In the genomic region with DNA sequence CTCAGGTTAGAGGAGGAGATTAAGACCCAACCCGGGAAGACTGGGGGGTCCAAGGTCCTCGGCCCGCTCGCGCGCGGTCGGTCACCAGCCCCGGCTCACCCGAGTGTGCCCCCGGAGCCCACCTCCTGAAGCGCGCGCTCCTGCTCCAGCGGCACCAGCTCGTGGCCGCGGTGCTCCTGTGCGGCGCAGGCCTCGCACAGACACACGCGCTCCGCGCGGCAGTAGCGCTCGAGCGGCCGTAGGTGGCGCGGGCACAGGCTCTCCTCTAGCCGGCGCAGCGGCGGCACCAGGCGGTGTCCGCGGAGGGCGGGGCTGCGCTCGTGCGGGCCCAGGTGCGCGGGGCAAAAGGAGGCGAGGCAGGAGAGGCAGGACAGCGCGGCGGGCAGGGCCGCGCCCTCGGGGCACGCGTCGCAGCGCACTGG, we compare ENCODE assay signal across 8 cellular contexts. TPM values are rescaled to one million over a fixed set of nuclear protein-coding genes. Genes with fewer than 3 reads are reported as not detected.
DNase-seq lines count a peak whose midpoint lies in the region; ATAC-seq and TF ChIP-seq lines count a peak whose summit lies in the region.

No MANE protein-coding gene starts in this region.

- H3K9ac ChIP-seq in H9 (ENCODE audit: extremely low read depth, insufficient read length, low read length): no peak overlapping the region

- H3K36me3 Mint-ChIP-seq in CD8-positive, alpha-beta T cell: no peaks in the 10 kb centered on the region
- no peaks in the 10 kb centered on the region; a peak in 2 of 7 replicates for H3K36me3 Mint-ChIP-seq in H9 (ENCODE audit: insufficient read depth in 1 of 3, low read depth in 3 of 3)

- POLR2A ChIA-PET in CD8-positive, alpha-beta T cell (lab: Charles Lee): interaction anchor here (0.6 to 3.4 kb wide), 13 partner anchors 10 to 102 kb away, joined by 3 to 54 read pairs (median 4); a partner anchor contains a TSS

- H3K27ac Mint-ChIP-seq in CD8-positive, alpha-beta T cell: peak overlapping the region; percentile 80
- H3K27ac Mint-ChIP-seq in H9: no peak overlapping the region

- no peak overlapping the region for H4K5ac ChIP-seq in H9 (ENCODE audit: insufficient read length, low read depth, low read length)

- H3K36me3 ChIP-seq in CD8-positive, alpha-beta T cell (ENCODE audit: insufficient read depth, low read length): no peaks in the 10 kb centered on the region
- H3K36me3 ChIP-seq in lower lobe of right lung: peaks cover 25% of the 10 kb centered on the region

- no peaks in the 10 kb centered on the region for H3K9me3 ChIP-seq in CD8-positive, alpha-beta T cell (ENCODE audit: low read length)
- no peaks in the 10 kb centered on the region for H3K9me3 ChIP-seq in H9 (ENCODE audit: control insufficient read depth, low read depth, low read length)
- no peaks in the 10 kb centered on the region for H3K9me3 ChIP-seq in lower lobe of right lung

- H3K27me3 Mint-ChIP-seq in CD8-positive, alpha-beta T cell (ENCODE audit: low read depth): no peaks in the 10 kb centered on the region
- H3K27me3 Mint-ChIP-seq in H9 (ENCODE audit: low read depth): peaks cover 49% of the 10 kb centered on the region

- H2BK20ac ChIP-seq in H9 (ENCODE audit: low read depth, low read length, poor library complexity, severe bottlenecking): no peak overlapping the region

- DNase-seq in CD8-positive, alpha-beta T cell: peak; percentile 44 to 80 (median 70)
- DNase-seq in H9: peak; percentile 85
- peak; percentile 87 for DNase-seq in NCI-H2227 (lab: John Stamatoyannopoulos, UW; ENCODE audit: unreplicated experiment)
- DNase-seq in activated CD4-positive, alpha-beta T cell treated with anti-CD3 and anti-CD28 coated beads, Interleukin-2, amount 50 U/mL, for 24 hours (ENCODE audit: low read depth in 1 of 2, low spot score in 1 of 2): peak; percentile 35 to 45
- DNase-seq in dermis microvascular lymphatic vessel endothelial cell (ENCODE audit: low read depth in 2 of 2): peak; percentile 50 to 80
- DNase-seq in lower lobe of right lung: peak; percentile 86
- DNase-seq in stimulated activated CD8-positive, alpha-beta memory T cell treated with anti-CD3 and anti-CD28 coated beads, Interleukin-12 subunit alpha, Interleukin-12 subunit beta, amount 100 ng/mL, for 4 hours (ENCODE audit: low read depth): peak; percentile 50

- peak overlapping the region; percentile 60 for H3K4me3 ChIP-seq in CD8-positive, alpha-beta T cell (ENCODE audit: low read depth, low read length)
- peak overlapping the region; percentile 67 for H3K4me3 ChIP-seq in lower lobe of right lung

- ATAC-seq in CD8-positive, alpha-beta T cell: peak; percentile 67
- ATAC-seq in lower lobe of right lung (peak; percentile 83 to 84), HG02610 (IDR thresholded peaks at IDR 0.05; ENCODE audit: unreplicated experiment) (no peak)

- H3K79me1 ChIP-seq in H9 (ENCODE audit: insufficient read depth, low read depth, low read length, poor library complexity, severe bottlenecking): no peaks in the 10 kb centered on the region

- peak overlapping the region; percentile 43; the same call in 1 of the 2 replicates for H3K14ac ChIP-seq in H9 (ENCODE audit: insufficient read depth, low read length)

- H4K8ac ChIP-seq in H9 (replicated peaks; ENCODE audit: insufficient read length, low read depth, low read length): no peak overlapping the region

- H2BK12ac ChIP-seq in H9 (ENCODE audit: insufficient read length, low read depth, low read length): no peak overlapping the region

- H4K20me1 ChIP-seq in H9 (ENCODE audit: control insufficient read depth, insufficient read depth, insufficient read length): no peaks in the 10 kb centered on the region

- no peak overlapping the region for H2BK120ac ChIP-seq in H9 (ENCODE audit: low read depth, low read length, poor library complexity, severe bottlenecking)

- peaks cover 8% of the 10 kb centered on the region for H3K23me2 ChIP-seq in H9 (ENCODE audit: insufficient read length, low read depth, low read length, poor library complexity, severe bottlenecking)

- H3K27me3 ChIP-seq in CD8-positive, alpha-beta T cell (ENCODE audit: insufficient read depth, low read length): no peaks in the 10 kb centered on the region
- peaks cover 3% of the 10 kb centered on the region; the same call in 1 of the 2 replicates for H3K27me3 ChIP-seq in H9 (ENCODE audit: insufficient read depth, low read length)
- no peaks in the 10 kb centered on the region for H3K27me3 ChIP-seq in lower lobe of right lung (ENCODE audit: low read depth)

- H3K9me3 Mint-ChIP-seq in CD8-positive, alpha-beta T cell: no peaks in the 10 kb centered on the region
- H3K9me3 Mint-ChIP-seq in H9: no peaks in the 10 kb centered on the region; a peak in 1 of 5 replicates

- H3K4me3 Mint-ChIP-seq in CD8-positive, alpha-beta T cell: peak overlapping the region; percentile 88
- H3K4me3 Mint-ChIP-seq in H9: peak overlapping the region; percentile 64 to 82

- no peak overlapping the region for H2AK5ac ChIP-seq in H9 (ENCODE audit: insufficient read length, low read length)

- H3K18ac ChIP-seq in H9 (ENCODE audit: insufficient read length, low read depth, low read length): no peak overlapping the region

- H3T11ph ChIP-seq in H9 (ENCODE audit: low read length): no peak overlapping the region

- peak overlapping the region; percentile 61 for H3K4me2 ChIP-seq in H9 (ENCODE audit: insufficient read depth, insufficient read length, low read length)

- no peak overlapping the region for H2BK15ac ChIP-seq in H9 (ENCODE audit: low read depth, low read length)

- CTCF ChIA-PET in CD8-positive, alpha-beta T cell (lab: Charles Lee): interaction anchor here (0.7 to 9.0 kb wide), 10 partner anchors 13 to 418 kb away, joined by 3 to 82 read pairs (median 5); a partner anchor contains a TSS

- H2AFZ ChIP-seq in H9 (ENCODE audit: low read length): no peak overlapping the region

- H3K56ac ChIP-seq in H9 (ENCODE audit: insufficient read length, low read depth, low read length): no peak overlapping the region

- TF ChIP-seq CTCF in CD8-positive, alpha-beta T cell (IDR thresholded peaks at IDR 0.05): peak; percentile 69
- TF ChIP-seq CTCF in H9 (conservative IDR thresholded peaks at IDR 0.05): peak; percentile 66
- peak; percentile 49 for TF ChIP-seq CTCF in lower lobe of right lung (IDR thresholded peaks at IDR 0.05)

- no peak overlapping the region for H4K91ac ChIP-seq in H9 (ENCODE audit: insufficient read length, low read depth, low read length)

- H3K27ac ChIP-seq in CD8-positive, alpha-beta T cell (ENCODE audit: low read depth, low read length): peak overlapping the region; percentile 0
- H3K27ac ChIP-seq in H9 (ENCODE audit: insufficient read length, low read depth, low read length) (no peak overlapping the region), lower lobe of right lung (peak overlapping the region; percentile 93)

- H3K4me1 ChIP-seq in CD8-positive, alpha-beta T cell (ENCODE audit: insufficient read depth, low read length): peaks cover 42% of the 10 kb centered on the region
- peaks cover 3% of the 10 kb centered on the region; the same call in 1 of the 2 replicates for H3K4me1 ChIP-seq in H9 (ENCODE audit: insufficient read depth, low read length)
- H3K4me1 ChIP-seq in lower lobe of right lung: peaks cover 54% of the 10 kb centered on the region

- no peak overlapping the region for H3K4ac ChIP-seq in H9 (ENCODE audit: low read depth, low read length)

- H3K23ac ChIP-seq in H9 (ENCODE audit: insufficient read length, low read depth, low read length): no peak overlapping the region

- WGBS in H9 (ENCODE audit: extremely low coverage, insufficient read length, low lambda C conversion rate): no CpG with 5 or more reads among the region's 56 CpGs

- peaks cover 46% of the 10 kb centered on the region for H3K4me1 Mint-ChIP-seq in CD8-positive, alpha-beta T cell (ENCODE audit: low read depth)
- H3K4me1 Mint-ChIP-seq in H9: peaks cover 17 to 18% of the 10 kb centered on the region in 2 experiments

- H3K79me2 ChIP-seq in H9 (ENCODE audit: insufficient read depth, low read length): no peaks in the 10 kb centered on the region

- intact Hi-C loops in CD8-positive, alpha-beta T cell (cut with DNase I, micrococcal nuclease): loop anchor here (1.0 to 2.0 kb wide), 3 partner anchors 19 to 27 kb away; a partner anchor contains a TSS
- intact Hi-C loops in lower lobe of right lung (cut with DNase I): no loop called here

- H2BK5ac ChIP-seq in H9 (ENCODE audit: insufficient read length, low read length): no peak overlapping the region

RNA-seq across cellular contexts. Expression of a gene that starts 0.6 kb away (rescaled TPM):
- total RNA-seq in CD8-positive, alpha-beta T cell: 1 to 10 TPM; 1.6 to 1.7 TPM
- total RNA-seq in H9 (2021): 5.5 and 6.9 TPM in 2 replicates
- 58.4 and 74.0 TPM in 2 replicates for total RNA-seq in dermis microvascular lymphatic vessel endothelial cell
- total RNA-seq in lower lobe of right lung: 21.0 TPM

RNA-seq across cellular contexts. Expression of a gene that starts 19.0 kb away (rescaled TPM):
- total RNA-seq in CD8-positive, alpha-beta T cell: 10 to 100 TPM; 13.6 to 15.1 TPM
- total RNA-seq in H9 (2021): 34.1 and 39.6 TPM in 2 replicates
- total RNA-seq in dermis microvascular lymphatic vessel endothelial cell: 23.0 and 31.9 TPM in 2 replicates
- 32.4 TPM for total RNA-seq in lower lobe of right lung

RNA-seq across cellular contexts. Expression of a gene that starts 22.6 kb away (rescaled TPM):
- total RNA-seq in CD8-positive, alpha-beta T cell: 10 to 100 TPM; 69.1 to 80.2 TPM
- total RNA-seq in H9 (2021): 59.2 and 63.2 TPM in 2 replicates
- 22.3 and 33.9 TPM in 2 replicates for total RNA-seq in dermis microvascular lymphatic vessel endothelial cell
- total RNA-seq in lower lobe of right lung: 145 TPM

RNA-seq across cellular contexts. Expression of a gene that starts 26.9 kb away (rescaled TPM):
- total RNA-seq in CD8-positive, alpha-beta T cell: 100 to 1,000 TPM; 171 to 181 TPM
- total RNA-seq in H9 (2021) (108 and 118 TPM in 2 replicates), dermis microvascular lymphatic vessel endothelial cell (25.0 and 35.4 TPM in 2 replicates), lower lobe of right lung (68.9 TPM)

RNA-seq across cellular contexts. Expression of a gene that starts 33.6 kb away (rescaled TPM):
- 100 to 1,000 TPM; 123 to 124 TPM for total RNA-seq in CD8-positive, alpha-beta T cell
- 6.3 and 6.8 TPM in 2 replicates for total RNA-seq in H9 (2021)
- total RNA-seq in dermis microvascular lymphatic vessel endothelial cell: 2.8 and 2.9 TPM in 2 replicates
- 118 TPM for total RNA-seq in lower lobe of right lung
